17 cellular contexts compared by ENCODE assay signal in genomic region chr7:28442540-28443420, GRCh38.
DNase-seq lines count a peak whose midpoint lies in the region; ATAC-seq lines count a peak whose summit lies in the region.
"Had no signal": no experiment of that assay in that cellular context is flagged by ENCODE, and none has a peak within 500 bp of the region (broad histone marks: within the 10 kb centered on the region; RNA-seq: fewer than 3 reads in every experiment).

No MANE protein-coding gene starts in this region.

- H3K27ac Mint-ChIP-seq in activated naive CD8-positive, alpha-beta T cell treated with anti-CD3 and anti-CD28 coated beads, Interleukin-2, amount 50 U/mL, for 24 hours, result peak overlapping the region; percentile 40
- H3K27ac Mint-ChIP-seq: T-cell had no signal

- H3K4me3 Mint-ChIP-seq in activated naive CD8-positive, alpha-beta T cell treated with anti-CD3 and anti-CD28 coated beads, Interleukin-2, amount 50 U/mL, for 24 hours, result no peak overlapping the region
- H3K4me3 Mint-ChIP-seq: T-cell had no signal

- peak; percentile 14 for DNase-seq in stimulated activated CD4-positive, alpha-beta T cell treated with anti-CD3 and anti-CD28 coated beads, Interleukin-1b, Interleukin-23, amount 100 ng/mL, for 48 hours
- DNase-seq in stimulated activated CD4-positive, alpha-beta T cell treated with anti-CD3 and anti-CD28 coated beads, Interleukin-4, amount 100 ng/mL, for 1 hour, result no peak
- no peak for DNase-seq in activated naive CD8-positive, alpha-beta T cell treated with anti-CD3 and anti-CD28 coated beads, Interleukin-2, amount 50 U/mL, for 24 hours
- DNase-seq in stimulated activated naive CD4-positive, alpha-beta T cell treated with Interleukin-2 at 50 U/mL for 16 hours (lab: John Stamatoyannopoulos, UW), result no peak
- DNase-seq in NCI-H128 (lab: John Stamatoyannopoulos, UW; ENCODE audit: unreplicated experiment), result no peak
- DNase-seq in amygdala (lab: John Stamatoyannopoulos, UW), result no peak
- DNase-seq: activated CD8-positive, alpha-beta memory T cell treated with anti-CD3 and anti-CD28 coated beads, Interleukin-2, amount 50 U/mL, for 48 hours; BE2C; left ventricle myocardium superior; NCI-H1436 treated with DMSO at 0.1 percent for 48 hours; ovary; stimulated activated CD4-positive, alpha-beta T cell treated with anti-CD3 and anti-CD28 coated beads, Interleukin-4, amount 100 ng/mL, for 24 hours; T-cell; tibial artery; WERI-Rb-1 had no signal

- peaks cover 26% of the 10 kb centered on the region for H3K4me1 Mint-ChIP-seq in activated naive CD8-positive, alpha-beta T cell treated with anti-CD3 and anti-CD28 coated beads, Interleukin-2, amount 50 U/mL, for 24 hours
- H3K4me1 Mint-ChIP-seq: T-cell had no signal

- peaks cover 8% of the 10 kb centered on the region for H3K9me3 Mint-ChIP-seq in activated naive CD8-positive, alpha-beta T cell treated with anti-CD3 and anti-CD28 coated beads, Interleukin-2, amount 50 U/mL, for 24 hours
- H3K9me3 Mint-ChIP-seq: T-cell had no signal

- peak; percentile 70 for ATAC-seq in HG02884 (IDR thresholded peaks at IDR 0.05; ENCODE audit: unreplicated experiment)
- peak; percentile 90 for ATAC-seq in activated naive CD8-positive, alpha-beta T cell treated with anti-CD3 and anti-CD28 coated beads, Interleukin-2, amount 50 U/mL, for 24 hours
- ATAC-seq: gastroesophageal sphincter, left ventricle myocardium superior, T-cell had no signal

- H3K36me3 Mint-ChIP-seq in activated naive CD8-positive, alpha-beta T cell treated with anti-CD3 and anti-CD28 coated beads, Interleukin-2, amount 50 U/mL, for 24 hours (ENCODE audit: low read depth), result no peaks in the 10 kb centered on the region
- H3K36me3 Mint-ChIP-seq: T-cell had no signal

- peaks cover 48% of the 10 kb centered on the region for H3K27me3 Mint-ChIP-seq in activated naive CD8-positive, alpha-beta T cell treated with anti-CD3 and anti-CD28 coated beads, Interleukin-2, amount 50 U/mL, for 24 hours
